ENCODE assay signal across 11 cellular contexts in genomic region chr13:53703371-53704080, GRCh38.
"Had no signal": no experiment of that assay in that cellular context is flagged by ENCODE, and none has a peak within 500 bp of the region (broad histone marks: within the 10 kb centered on the region; RNA-seq: fewer than 3 reads in every experiment).

No MANE protein-coding gene starts in this region.

- DNase-seq: GM23248, GOT3, H7, H9, HCEC 1CT, HFFc6 had no signal

- H3K4me2 ChIP-seq: GM23338 had no signal

- H2AFZ ChIP-seq: GM23248, GM23338 had no signal

- H3K4me3 ChIP-seq: GM23248, GM23338, HAP-1 had no signal

- H3K36me3 ChIP-seq: HAP-1 had no signal

- H3K4me3 Mint-ChIP-seq: GM23338, H9, HFFc6 had no signal

- H3K27ac Mint-ChIP-seq: GM23338, H9, HFFc6 had no signal

- ATAC-seq: GM23338, HCT116 had no signal

- H3K9ac ChIP-seq: GM23248 had no signal

- FAIRE-seq: H1, H54 had no signal

- H3K27ac ChIP-seq: GM23248 had no signal
